ENCODE assay signal across 1 cellular context in the genomic region with DNA sequence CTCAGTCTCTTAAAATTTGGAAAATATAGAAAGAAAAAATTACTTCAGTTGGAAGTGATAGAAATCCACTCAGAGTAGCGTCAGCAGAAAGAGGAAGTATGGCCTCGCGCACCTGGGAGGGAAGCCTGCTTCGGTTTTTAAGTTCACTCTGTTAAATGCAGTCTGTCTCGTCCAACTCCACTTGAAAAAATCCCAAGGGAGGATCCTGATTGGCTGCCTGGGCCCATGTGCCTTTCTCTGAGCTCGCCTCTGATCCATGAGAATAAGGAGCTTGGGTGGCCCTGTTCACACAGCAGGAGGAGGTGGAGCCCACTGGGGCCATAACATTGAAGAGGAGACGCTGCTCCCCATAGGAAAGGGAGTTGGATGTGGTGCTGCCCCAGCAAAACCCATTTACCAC.
TF ChIP-seq lines count a peak whose summit lies in the region.

No MANE protein-coding gene starts in this region.

TF ChIP-seq in GM12878, 131 proteins besides CTCF, POLR2A, EP300 and RAD21 (continued from another document):
- TF ChIP-seq, protein P1, sequence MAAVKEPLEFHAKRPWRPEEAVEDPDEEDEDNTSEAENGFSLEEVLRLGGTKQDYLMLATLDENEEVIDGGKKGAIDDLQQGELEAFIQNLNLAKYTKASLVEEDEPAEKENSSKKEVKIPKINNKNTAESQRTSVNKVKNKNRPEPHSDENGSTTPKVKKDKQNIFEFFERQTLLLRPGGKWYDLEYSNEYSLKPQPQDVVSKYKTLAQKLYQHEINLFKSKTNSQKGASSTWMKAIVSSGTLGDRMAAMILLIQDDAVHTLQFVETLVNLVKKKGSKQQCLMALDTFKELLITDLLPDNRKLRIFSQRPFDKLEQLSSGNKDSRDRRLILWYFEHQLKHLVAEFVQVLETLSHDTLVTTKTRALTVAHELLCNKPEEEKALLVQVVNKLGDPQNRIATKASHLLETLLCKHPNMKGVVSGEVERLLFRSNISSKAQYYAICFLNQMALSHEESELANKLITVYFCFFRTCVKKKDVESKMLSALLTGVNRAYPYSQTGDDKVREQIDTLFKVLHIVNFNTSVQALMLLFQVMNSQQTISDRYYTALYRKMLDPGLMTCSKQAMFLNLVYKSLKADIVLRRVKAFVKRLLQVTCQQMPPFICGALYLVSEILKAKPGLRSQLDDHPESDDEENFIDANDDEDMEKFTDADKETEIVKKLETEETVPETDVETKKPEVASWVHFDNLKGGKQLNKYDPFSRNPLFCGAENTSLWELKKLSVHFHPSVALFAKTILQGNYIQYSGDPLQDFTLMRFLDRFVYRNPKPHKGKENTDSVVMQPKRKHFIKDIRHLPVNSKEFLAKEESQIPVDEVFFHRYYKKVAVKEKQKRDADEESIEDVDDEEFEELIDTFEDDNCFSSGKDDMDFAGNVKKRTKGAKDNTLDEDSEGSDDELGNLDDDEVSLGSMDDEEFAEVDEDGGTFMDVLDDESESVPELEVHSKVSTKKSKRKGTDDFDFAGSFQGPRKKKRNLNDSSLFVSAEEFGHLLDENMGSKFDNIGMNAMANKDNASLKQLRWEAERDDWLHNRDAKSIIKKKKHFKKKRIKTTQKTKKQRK (IDR thresholded peaks at IDR 0.05; ENCODE audit: low read depth, low read length): no peak
- TF ChIP-seq IKZF1 (conservative IDR thresholded peaks at IDR 0.05): peak; percentile 26
- TF ChIP-seq, protein P2, sequence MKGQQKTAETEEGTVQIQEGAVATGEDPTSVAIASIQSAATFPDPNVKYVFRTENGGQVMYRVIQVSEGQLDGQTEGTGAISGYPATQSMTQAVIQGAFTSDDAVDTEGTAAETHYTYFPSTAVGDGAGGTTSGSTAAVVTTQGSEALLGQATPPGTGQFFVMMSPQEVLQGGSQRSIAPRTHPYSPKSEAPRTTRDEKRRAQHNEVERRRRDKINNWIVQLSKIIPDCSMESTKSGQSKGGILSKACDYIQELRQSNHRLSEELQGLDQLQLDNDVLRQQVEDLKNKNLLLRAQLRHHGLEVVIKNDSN (IDR thresholded peaks at IDR 0.05; ENCODE audit: borderline replicate concordance, extremely low read length, insufficient read depth, low read depth, low read length): peak; percentile 61
TF ChIP-seq in GM12878: peak in this region for 3.
